13 cellular contexts compared by ENCODE assay signal in the genomic region with DNA sequence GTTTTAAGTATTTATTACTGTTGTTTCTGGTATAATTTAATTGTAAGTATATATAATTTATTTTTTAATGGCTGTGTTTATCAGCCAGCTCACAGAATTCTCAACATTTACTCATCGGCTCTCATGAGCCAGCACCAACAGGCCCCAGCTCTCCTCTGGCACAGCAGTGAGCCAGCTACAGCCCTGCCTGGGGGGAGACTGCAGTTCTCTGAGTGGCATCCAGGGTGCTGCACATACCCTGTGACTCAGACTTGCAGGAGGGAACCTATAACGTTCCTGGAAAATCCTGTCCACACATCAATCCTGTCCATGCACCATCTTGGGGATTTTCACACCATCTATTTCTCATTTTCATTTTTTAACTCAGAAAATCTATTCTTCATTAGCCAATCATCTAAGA. TPM values are rescaled to one million over a fixed set of nuclear protein-coding genes. Genes with fewer than 3 reads are reported as not detected.
A peak's percentile ranks its signal among the peaks of the same experiment; 100 is the strongest.
DNase-seq lines count a peak whose midpoint lies in the region; ATAC-seq, FAIRE-seq and TF ChIP-seq lines count a peak whose summit lies in the region.
"Had no signal": no experiment of that assay in that cellular context is flagged by ENCODE, and none has a peak within 500 bp of the region (broad histone marks: within the 10 kb centered on the region; RNA-seq: fewer than 3 reads in every experiment).

No MANE protein-coding gene starts in this region.

- TF ChIP-seq RAD21 in HepG2 (CRISPR knock-in tag; IDR thresholded peaks at IDR 0.05): no peak

- CTCF ChIA-PET in HepG2 (lab: Yijun Ruan, JAX; ENCODE audit: low intra/inter-chr PET ratio, low total read pairs): no interaction called here
- CTCF ChIA-PET in activated CD4-positive, alpha-beta memory T cell treated with anti-CD3 and anti-CD28 coated beads for 36 hours (lab: Charles Lee): interaction anchor here (1.0 kb wide), 1 partner anchor 21 kb away, joined by 3 read pairs; no protein-coding TSS in a partner anchor

- H3K36me3 ChIP-seq in HepG2 (replicated peaks in 1 of 2; ENCODE audit: control insufficient read depth in 1 of 2, insufficient read depth in 2 of 2, low read length in 2 of 2) (no peaks in the 10 kb centered on the region), right lobe of liver (no peaks in the 10 kb centered on the region), WERI-Rb-1 (no peaks in the 10 kb centered on the region), heart left ventricle (no peaks in the 10 kb centered on the region)
- H3K36me3 ChIP-seq: BLaER1 treated with 17β-estradiol and CSF1 and Interleukin-3, amounts not matched to agents 10 nM and 100 nM; spleen had no signal

- no peak overlapping the region for H3K4me3 Mint-ChIP-seq in activated CD4-positive, alpha-beta memory T cell treated with anti-CD3 and anti-CD28 coated beads for 36 hours
- H3K4me3 Mint-ChIP-seq: stimulated activated effector memory CD8-positive, alpha-beta T cell treated with anti-CD3 and anti-CD28 coated beads, Interleukin-12 subunit alpha, Interleukin-12 subunit beta, amount 100 ng/mL, for 72 hours had no signal

- no TSS peak for BruUV-seq in HepG2 (replicated peaks; lab: Mats Ljungman, UMichigan)

- no peak for TF ChIP-seq CTCF in HepG2 (CRISPR knock-in tag; IDR thresholded peaks at IDR 0.05)
- TF ChIP-seq CTCF in right lobe of liver (IDR thresholded peaks at IDR 0.05): no peak
- TF ChIP-seq CTCF in WERI-Rb-1 (IDR thresholded peaks at IDR 0.05; ENCODE audit: low read depth, low read length): no peak
- peak in 6 of 12 donors; percentile 12 to 45 (median 24) for TF ChIP-seq CTCF in heart left ventricle (IDR thresholded peaks at IDR 0.05)

- peak; percentile 80 for ATAC-seq in HepG2
- ATAC-seq in right lobe of liver: no peak
- ATAC-seq in heart left ventricle: peak; percentile 86 to 91 (median 88)
- ATAC-seq in GM18861 (IDR thresholded peaks at IDR 0.05; ENCODE audit: unreplicated experiment): no peak
- ATAC-seq: stimulated activated effector memory CD8-positive, alpha-beta T cell treated with anti-CD3 and anti-CD28 coated beads, Interleukin-12 subunit alpha, Interleukin-12 subunit beta, amount 100 ng/mL, for 72 hours had no signal

- H3K36me3 Mint-ChIP-seq in activated CD4-positive, alpha-beta memory T cell treated with anti-CD3 and anti-CD28 coated beads for 36 hours: no peaks in the 10 kb centered on the region
- H3K36me3 Mint-ChIP-seq: stimulated activated effector memory CD8-positive, alpha-beta T cell treated with anti-CD3 and anti-CD28 coated beads, Interleukin-12 subunit alpha, Interleukin-12 subunit beta, amount 100 ng/mL, for 72 hours had no signal

- TF ChIP-seq POLR2A in HepG2 (IDR thresholded peaks at IDR 0.05; ENCODE audit: insufficient read depth in 1 of 2, low read depth in 2 of 2, low read length in 2 of 2): no peak
- TF ChIP-seq POLR2A in right lobe of liver (IDR thresholded peaks at IDR 0.05): no peak
- TF ChIP-seq POLR2A in heart left ventricle (IDR thresholded peaks at IDR 0.05): no peak

- no peaks in the 10 kb centered on the region for H3K9me3 ChIP-seq in HepG2 (ENCODE audit: low read length)
- H3K9me3 ChIP-seq in right lobe of liver: no peaks in the 10 kb centered on the region
- H3K9me3 ChIP-seq in WERI-Rb-1 (ENCODE audit: severe bottlenecking): no peaks in the 10 kb centered on the region
- H3K9me3 ChIP-seq in heart left ventricle: no peaks in the 10 kb centered on the region

- no peak overlapping the region for H2AFZ ChIP-seq in HepG2 (ENCODE audit: low read length)

- in situ Hi-C loops in HepG2 (cut with HindIII; ENCODE audit: extremely low pct_ligation_motif_present, low pct_unique_long_range_greater_than_20kb): no loop called here

- 58% methylated on average over 2 of the region's 2 CpGs for WGBS in HepG2 (ENCODE audit: low lambda C conversion rate)
- WGBS in right lobe of liver (ENCODE audit: insufficient coverage, low coverage, low lambda C conversion rate, missing lambda C conversion rate): 88% methylated on average over 2 of the region's 2 CpGs
- 45 to 66% (median 57%) methylated on average over 2 of the region's 2 CpGs for WGBS in heart left ventricle, 4 donors

- H3K4me2 ChIP-seq in HepG2 (ENCODE audit: low read depth, low read length): no peak overlapping the region

- no peak overlapping the region for H3K4me3 ChIP-seq in HepG2 (replicated peaks in 1 of 3; ENCODE audit: insufficient read depth in 1 of 3, low read depth in 2 of 3, low read length in 3 of 3)
- no peak overlapping the region for H3K4me3 ChIP-seq in right lobe of liver
- H3K4me3 ChIP-seq in WERI-Rb-1 (ENCODE audit: low read depth, low read length): no peak overlapping the region
- no peak overlapping the region for H3K4me3 ChIP-seq in heart left ventricle
- H3K4me3 ChIP-seq: BLaER1 treated with 17β-estradiol and CSF1 and Interleukin-3, amounts not matched to agents 10 nM and 100 nM; spleen had no signal

- TF ChIP-seq EP300 in HepG2 (IDR thresholded peaks at IDR 0.05; ENCODE audit: low read depth in 2 of 2, low read length in 2 of 2) (no peak), HepG2 (CRISPR knock-in tag; IDR thresholded peaks at IDR 0.05; ENCODE audit: borderline replicate concordance) (no peak)

- DNase-seq in HepG2 (ENCODE audit: low spot score): no peak
- DNase-seq in right lobe of liver: no peak
- peak; percentile 19 for DNase-seq in WERI-Rb-1
- DNase-seq in heart left ventricle: peak in 3 of 5 donors; percentile 32 to 51 (median 50)
- DNase-seq in activated CD4-positive, alpha-beta memory T cell treated with anti-CD3 and anti-CD28 coated beads for 36 hours: no peak
- no peak for DNase-seq in DMS114 treated with DMSO at 0.1 percent for 48 hours (lab: John Stamatoyannopoulos, UW; ENCODE audit: unreplicated experiment)
- DNase-seq in kidney glomerular epithelial cell (lab: John Stamatoyannopoulos, UW): no peak
- DNase-seq: spleen had no signal

- H3K27me3 ChIP-seq in HepG2 (ENCODE audit: control insufficient read depth in 1 of 2, insufficient read depth in 2 of 2, low read length in 2 of 2): peaks cover 3 to 45% of the 10 kb centered on the region in 2 experiments; a peak in 4 of 5 replicates
- H3K27me3 ChIP-seq in right lobe of liver: no peaks in the 10 kb centered on the region
- no peaks in the 10 kb centered on the region for H3K27me3 ChIP-seq in WERI-Rb-1 (ENCODE audit: insufficient read depth, low read depth, severe bottlenecking)
- peaks cover 0 to 5% (median 0%) of the 10 kb centered on the region in 9 donors for H3K27me3 ChIP-seq in heart left ventricle
- H3K27me3 ChIP-seq: BLaER1 treated with 17β-estradiol and CSF1 and Interleukin-3, amounts not matched to agents 10 nM and 100 nM had no signal

- H3K27me3 Mint-ChIP-seq in activated CD4-positive, alpha-beta memory T cell treated with anti-CD3 and anti-CD28 coated beads for 36 hours: peaks cover 15% of the 10 kb centered on the region

- intact Hi-C loops in HepG2 (cut with micrococcal nuclease; ENCODE audit: unreplicated experiment): no loop called here
- intact Hi-C loops in right lobe of liver (cut with DNase I): no loop called here
- intact Hi-C loops in heart left ventricle (cut with DNase I): no loop called here
- intact Hi-C loops in activated CD4-positive, alpha-beta memory T cell treated with anti-CD3 and anti-CD28 coated beads for 36 hours (cut with micrococcal nuclease): no loop called here

- FAIRE-seq in HepG2 (lab: Jason Lieb, UNC): no peak
- FAIRE-seq: GM12892 had no signal

- H3K9me3 Mint-ChIP-seq in activated CD4-positive, alpha-beta memory T cell treated with anti-CD3 and anti-CD28 coated beads for 36 hours: peaks cover 2% of the 10 kb centered on the region
- H3K9me3 Mint-ChIP-seq: stimulated activated effector memory CD8-positive, alpha-beta T cell treated with anti-CD3 and anti-CD28 coated beads, Interleukin-12 subunit alpha, Interleukin-12 subunit beta, amount 100 ng/mL, for 72 hours had no signal

- no peaks in the 10 kb centered on the region for H3K79me2 ChIP-seq in HepG2 (ENCODE audit: insufficient read depth, low read length)

- H3K4me1 ChIP-seq in HepG2 (ENCODE audit: insufficient read depth, low read length): peaks cover 17% of the 10 kb centered on the region
- H3K4me1 ChIP-seq in right lobe of liver: peaks cover 0 to 4% (median 0%) of the 10 kb centered on the region in 4 donors
- peaks cover 0 to 21% (median 2%) of the 10 kb centered on the region in 12 donors for H3K4me1 ChIP-seq in heart left ventricle
- H3K4me1 ChIP-seq: spleen had no signal

- no peaks in the 10 kb centered on the region for H4K20me1 ChIP-seq in HepG2 (ENCODE audit: insufficient read depth, low read length)
- H4K20me1 ChIP-seq: BLaER1 treated with 17β-estradiol and CSF1 and Interleukin-3, amounts not matched to agents 10 nM and 100 nM had no signal

- no peaks in the 10 kb centered on the region for H3K4me1 Mint-ChIP-seq in activated CD4-positive, alpha-beta memory T cell treated with anti-CD3 and anti-CD28 coated beads for 36 hours (ENCODE audit: low read depth)
- H3K4me1 Mint-ChIP-seq: stimulated activated effector memory CD8-positive, alpha-beta T cell treated with anti-CD3 and anti-CD28 coated beads, Interleukin-12 subunit alpha, Interleukin-12 subunit beta, amount 100 ng/mL, for 72 hours had no signal

- POLR2A ChIA-PET in HepG2 (lab: Yijun Ruan, JAX): no interaction called here
- POLR2A ChIA-PET in activated CD4-positive, alpha-beta memory T cell treated with anti-CD3 and anti-CD28 coated beads for 36 hours (lab: Charles Lee): no interaction called here

- no peak overlapping the region for H3K27ac Mint-ChIP-seq in activated CD4-positive, alpha-beta memory T cell treated with anti-CD3 and anti-CD28 coated beads for 36 hours
- H3K27ac Mint-ChIP-seq: stimulated activated effector memory CD8-positive, alpha-beta T cell treated with anti-CD3 and anti-CD28 coated beads, Interleukin-12 subunit alpha, Interleukin-12 subunit beta, amount 100 ng/mL, for 72 hours had no signal

- no peak overlapping the region for H3K9ac ChIP-seq in HepG2 (ENCODE audit: insufficient read depth, low read depth, low read length)
- H3K9ac ChIP-seq: BLaER1 treated with 17β-estradiol and CSF1 and Interleukin-3, amounts not matched to agents 10 nM and 100 nM had no signal

- H3K27ac ChIP-seq in HepG2 (ENCODE audit: extremely low read length, insufficient read depth, low read length) (no peak overlapping the region), right lobe of liver (no peak overlapping the region), WERI-Rb-1 (no peak overlapping the region), heart left ventricle (peak overlapping the region in 10 of 12 donors; percentile 18 to 75 (median 62))
- H3K27ac ChIP-seq: BLaER1 treated with 17β-estradiol and CSF1 and Interleukin-3, amounts not matched to agents 10 nM and 100 nM; spleen had no signal

RNA-seq across cellular contexts. Expression of a gene that starts 36.5 kb away (rescaled TPM):
- not detected in 2 replicates for total RNA-seq in HepG2 (2016; rRNA removed; fragmentation: Illumina TruSeq; extraction: Trizol)
- total RNA-seq in HepG2 (2016; cell fraction: cytosol; rRNA removed; fragmentation: Illumina TruSeq; extraction: Trizol; ENCODE audit: low read depth): not detected in 2 replicates
- not detected in 2 replicates for total RNA-seq in HepG2 (2016; cell fraction: insoluble cytoplasmic fraction; rRNA removed; fragmentation: Illumina TruSeq; extraction: Trizol)
- total RNA-seq in HepG2 (2016; cell fraction: membrane; rRNA removed; fragmentation: Illumina TruSeq; extraction: Trizol): not detected in 2 replicates
- not detected in 2 replicates for total RNA-seq in HepG2 (2016; cell fraction: nucleus; rRNA removed; fragmentation: Illumina TruSeq; extraction: Trizol)
- not detected in 2 replicates for polyA plus RNA-seq in HepG2 (2011; rRNA removed)
- polyA plus RNA-seq in HepG2 (2011; cell fraction: cytosol; rRNA removed): 0.01 and 0.03 TPM in 2 replicates
- 0.03 and 0.08 TPM in 2 replicates for polyA plus RNA-seq in HepG2 (2011; cell fraction: nucleus; rRNA removed)
- polyA plus RNA-seq in HepG2 (2012): 0.08 and 0.11 TPM in 2 replicates
- polyA plus RNA-seq in HepG2 (2016; cell fraction: cytosol; fragmentation: Illumina TruSeq; extraction: Trizol; ENCODE audit: low read depth): not detected in 2 replicates
- polyA plus RNA-seq in HepG2 (2016; cell fraction: insoluble cytoplasmic fraction; fragmentation: Illumina TruSeq; extraction: Trizol; ENCODE audit: low read depth): not detected in 2 replicates
- not detected in 2 replicates for polyA plus RNA-seq in HepG2 (2016; cell fraction: membrane; fragmentation: Illumina TruSeq; extraction: Trizol; ENCODE audit: low read depth)
- 0.27 TPM in 1 of 2 replicates, not detected in the other for polyA plus RNA-seq in HepG2 (2016; cell fraction: nucleus; fragmentation: Illumina TruSeq; extraction: Trizol; ENCODE audit: insufficient read depth, low read depth)
- 0.04 and 0.80 TPM in 2 replicates for polyA minus RNA-seq in HepG2 (2011; rRNA and poly(A)+ RNA removed; ENCODE audit: low replicate concordance)
- polyA minus RNA-seq in HepG2 (2011; cell fraction: cytosol; rRNA and poly(A)+ RNA removed): not detected in 2 replicates
- not detected in 2 replicates for polyA minus RNA-seq in HepG2 (2011; cell fraction: nucleus; rRNA and poly(A)+ RNA removed)
- total RNA-seq in right lobe of liver: under 1 TPM in 3 of 6 experiments, not detected in 3; 0.06 to 0.53 (median 0.12) TPM
- total RNA-seq in heart left ventricle: 1 to 10 TPM in 1 of 9 donors, under 1 TPM in 5, not detected in 3; 0.07 to 1.1 (median 0.18) TPM
- under 1 TPM in 1 of 2 donors, not detected in 1; 0.06 TPM for polyA plus RNA-seq in heart left ventricle
- not detected for total RNA-seq in activated CD4-positive, alpha-beta memory T cell treated with anti-CD3 and anti-CD28 coated beads for 36 hours
- total RNA-seq: lung microvascular endothelial cell had no signal

Comparison
In these comparisons a context has a peak if more than half of its experiments do, and no peak if none do; other contexts are left out.
1. ATAC-seq: peak in HepG2 (single experiment) and heart left ventricle (4 of 4); none in right lobe of liver (0 of 4) and GM18861 (single experiment).
2. DNase-seq: peak in WERI-Rb-1 (single experiment) and heart left ventricle (3 of 5); none in HepG2 (single experiment), right lobe of liver (0 of 3), activated CD4-positive, alpha-beta memory T cell treated with anti-CD3 and anti-CD28 coated beads for 36 hours (single experiment), DMS114 treated with DMSO at 0.1 percent for 48 hours (single experiment) and kidney glomerular epithelial cell (single experiment).
3. H3K27ac ChIP-seq: peak in heart left ventricle (10 of 12); none in HepG2 (single experiment), right lobe of liver (0 of 3) and WERI-Rb-1 (single experiment).